ENCODE assay signal across 17 cellular contexts in the genomic region with DNA sequence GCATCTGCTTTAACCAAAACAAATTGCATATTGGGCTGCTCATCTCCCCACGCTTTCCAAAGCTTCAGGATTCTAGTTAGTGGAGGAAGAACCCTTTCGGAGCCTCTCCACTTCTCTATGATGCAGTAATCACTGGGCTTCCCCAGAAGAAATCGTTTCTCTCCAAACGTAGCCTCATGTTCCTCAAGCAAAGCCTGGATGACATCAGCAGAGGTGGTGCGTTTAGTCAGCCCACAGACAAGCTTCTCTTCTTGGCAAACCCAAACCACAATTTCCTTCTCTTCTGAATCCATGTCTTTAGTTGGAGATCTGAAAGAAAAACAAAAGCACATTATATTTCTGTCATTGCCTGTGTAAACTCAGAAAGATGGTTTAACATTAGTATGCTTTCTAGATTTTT. TPM values are rescaled to one million over a fixed set of nuclear protein-coding genes. Genes with fewer than 3 reads are reported as not detected.
DNase-seq lines count a peak whose midpoint lies in the region; ATAC-seq and TF ChIP-seq lines count a peak whose summit lies in the region.
"Had no signal": no experiment of that assay in that cellular context is flagged by ENCODE, and none has a peak within 500 bp of the region (broad histone marks: within the 10 kb centered on the region; RNA-seq: fewer than 3 reads in every experiment).

No MANE protein-coding gene starts in this region.

- H3K36me3 Mint-ChIP-seq in H9 (ENCODE audit: insufficient read depth in 1 of 3, low read depth in 3 of 3) = no peaks in the 10 kb centered on the region
- H3K36me3 Mint-ChIP-seq: naive thymus-derived CD4-positive, alpha-beta T cell had no signal

- H3K4me3 Mint-ChIP-seq in H9 = no peak overlapping the region
- H3K4me3 Mint-ChIP-seq: naive thymus-derived CD4-positive, alpha-beta T cell; stimulated activated naive CD8-positive, alpha-beta T cell treated with anti-CD3 and anti-CD28 coated beads, Interleukin-15, Interleukin-2, amounts not matched to agents 100 ng/mL and 50 ng/mL, for 24 hours had no signal

- H3K14ac ChIP-seq in H9 (ENCODE audit: insufficient read depth, low read length) = no peak overlapping the region

- H3K4me1 ChIP-seq in H9 (ENCODE audit: insufficient read depth, low read length) = no peaks in the 10 kb centered on the region
- H3K4me1 ChIP-seq: Caco-2 had no signal

- no peak overlapping the region for H2BK20ac ChIP-seq in H9 (ENCODE audit: low read depth, low read length, poor library complexity, severe bottlenecking)

- H3K18ac ChIP-seq in H9 (ENCODE audit: insufficient read length, low read depth, low read length) = no peak overlapping the region

- no peak overlapping the region for H3K4ac ChIP-seq in H9 (ENCODE audit: low read depth, low read length)

- no peak overlapping the region for H3K23ac ChIP-seq in H9 (ENCODE audit: insufficient read length, low read depth, low read length)

- no peaks in the 10 kb centered on the region for H3K9me3 Mint-ChIP-seq in H9
- H3K9me3 Mint-ChIP-seq: stimulated activated naive CD8-positive, alpha-beta T cell treated with anti-CD3 and anti-CD28 coated beads, Interleukin-15, Interleukin-2, amounts not matched to agents 100 ng/mL and 50 ng/mL, for 24 hours had no signal

- no peak overlapping the region for H4K5ac ChIP-seq in H9 (ENCODE audit: insufficient read length, low read depth, low read length)

- no peak overlapping the region for H2BK120ac ChIP-seq in H9 (ENCODE audit: low read depth, low read length, poor library complexity, severe bottlenecking)

- intact Hi-C loops in left ventricle myocardium superior (cut with micrococcal nuclease) = no loop called here

- no peaks in the 10 kb centered on the region for H3K4me1 Mint-ChIP-seq in H9

- H3K79me1 ChIP-seq in H9 (ENCODE audit: insufficient read depth, low read depth, low read length, poor library complexity, severe bottlenecking) = no peaks in the 10 kb centered on the region

- no peak overlapping the region for H3T11ph ChIP-seq in H9 (ENCODE audit: low read length)

- H3K56ac ChIP-seq in H9 (ENCODE audit: insufficient read length, low read depth, low read length) = no peak overlapping the region

- H2BK12ac ChIP-seq in H9 (ENCODE audit: insufficient read length, low read depth, low read length) = no peak overlapping the region

- TF ChIP-seq CTCF in H9 (conservative IDR thresholded peaks at IDR 0.05) = no peak

- no peak overlapping the region for H2AK5ac ChIP-seq in H9 (ENCODE audit: insufficient read length, low read length)

- no peaks in the 10 kb centered on the region for H3K27me3 ChIP-seq in H9 (ENCODE audit: insufficient read depth, low read length)

- H3K9me3 ChIP-seq in H9 (ENCODE audit: control insufficient read depth, low read depth, low read length) = no peaks in the 10 kb centered on the region
- H3K9me3 ChIP-seq: Caco-2 had no signal

- no peaks in the 10 kb centered on the region for H3K79me2 ChIP-seq in H9 (ENCODE audit: insufficient read depth, low read length)

- WGBS in H9 (ENCODE audit: extremely low coverage, insufficient read length, low lambda C conversion rate) = no CpG with 5 or more reads among the region's 5 CpGs

- no peak overlapping the region for H3K4me2 ChIP-seq in H9 (ENCODE audit: insufficient read depth, insufficient read length, low read length)

- H4K91ac ChIP-seq in H9 (ENCODE audit: insufficient read length, low read depth, low read length) = no peak overlapping the region

- H4K20me1 ChIP-seq in H9 (ENCODE audit: control insufficient read depth, insufficient read depth, insufficient read length) = no peaks in the 10 kb centered on the region

- H3K27ac Mint-ChIP-seq in H9 = no peak overlapping the region; a peak in 1 of 7 replicates
- H3K27ac Mint-ChIP-seq: naive thymus-derived CD4-positive, alpha-beta T cell; progenitor cell of endocrine pancreas; stimulated activated naive CD8-positive, alpha-beta T cell treated with anti-CD3 and anti-CD28 coated beads, Interleukin-15, Interleukin-2, amounts not matched to agents 100 ng/mL and 50 ng/mL, for 24 hours had no signal

- H4K8ac ChIP-seq in H9 (replicated peaks; ENCODE audit: insufficient read length, low read depth, low read length) = no peak overlapping the region

- DNase-seq in AG08395 (ENCODE audit: low spot score) (peak; percentile 58), KBM-7 (peak; percentile 1), astrocyte of the hippocampus (ENCODE audit: low read depth, low spot score) (peak; percentile 58), left ventricle myocardium superior (no peak), H9 (no peak), NCI-H2029 (lab: John Stamatoyannopoulos, UW) (no peak), T1000 (lab: John Stamatoyannopoulos, UW) (no peak), iPS-NIHi7 (ENCODE audit: extremely low spot score) (no peak)
- DNase-seq: amniotic stem cell; Caco-2; cortex of kidney; GF-D8; naive thymus-derived CD4-positive, alpha-beta T cell; NCI-H1417 treated with DMSO at 0.1 percent for 48 hours; NCI-H345 had no signal

- no peak overlapping the region for H3K9ac ChIP-seq in H9 (ENCODE audit: extremely low read depth, insufficient read length, low read length)

- H2AFZ ChIP-seq in H9 (ENCODE audit: low read length) = no peak overlapping the region

- H2BK5ac ChIP-seq in H9 (ENCODE audit: insufficient read length, low read length) = no peak overlapping the region

- no peaks in the 10 kb centered on the region for H3K27me3 Mint-ChIP-seq in H9 (ENCODE audit: low read depth)
- H3K27me3 Mint-ChIP-seq: naive thymus-derived CD4-positive, alpha-beta T cell; progenitor cell of endocrine pancreas; stimulated activated naive CD8-positive, alpha-beta T cell treated with anti-CD3 and anti-CD28 coated beads, Interleukin-15, Interleukin-2, amounts not matched to agents 100 ng/mL and 50 ng/mL, for 24 hours had no signal

- H3K23me2 ChIP-seq in H9 (ENCODE audit: insufficient read length, low read depth, low read length, poor library complexity, severe bottlenecking) = no peaks in the 10 kb centered on the region

- ATAC-seq in left ventricle myocardium superior = peak; percentile 51
- ATAC-seq: naive thymus-derived CD4-positive, alpha-beta T cell had no signal

- H3K27ac ChIP-seq in H9 (ENCODE audit: insufficient read length, low read depth, low read length) = no peak overlapping the region

- in situ Hi-C loops in KBM-7 (cut with MboI; ENCODE audit: low pct_unique_long_range_greater_than_20kb, low sequenced_read_pairs) = no loop called here

- H2BK15ac ChIP-seq in H9 (ENCODE audit: low read depth, low read length) = no peak overlapping the region

RNA-seq across cellular contexts. Expression of a gene that starts 30.6 kb away (rescaled TPM):
- 6.1 TPM for total RNA-seq in left ventricle myocardium superior
- total RNA-seq in H9 (2021) = 0.04 TPM in 2 replicates
- total RNA-seq: naive thymus-derived CD4-positive, alpha-beta T cell had no signal

Comparison
In these comparisons a context has a peak if more than half of its experiments do, and no peak if none do; other contexts are left out.
1. DNase-seq: peak in AG08395 (single experiment), KBM-7 (single experiment) and astrocyte of the hippocampus (single experiment); none in left ventricle myocardium superior (single experiment), H9 (single experiment), NCI-H2029 (single experiment), T1000 (single experiment) and iPS-NIHi7 (single experiment).